Comparison of ENCODE assay signal across 8 cellular contexts in genomic region chr6:30730611-30731435, GRCh38. TPM values are rescaled to one million over a fixed set of nuclear protein-coding genes. Genes with fewer than 3 reads are reported as not detected.
A peak's percentile ranks its signal among the peaks of the same experiment; 100 is the strongest.
DNase-seq lines count a peak whose midpoint lies in the region; ATAC-seq and TF ChIP-seq lines count a peak whose summit lies in the region.

No MANE protein-coding gene starts in this region.

- peak overlapping the region in 10 of 11 experiments; percentile 14 to 71 (median 48); a peak in 19 of 22 replicates for H3K9ac ChIP-seq in BLaER1 treated with 17β-estradiol and CSF1 and Interleukin-3, amounts not matched to agents 10 nM and 100 nM
- H3K9ac ChIP-seq in liver (ENCODE audit: low read depth in 1 of 2, low read length in 2 of 2): no peak overlapping the region

- peak; percentile 36 for DNase-seq in NCI-H187 treated with DMSO at 0.1 percent for 48 hours (lab: John Stamatoyannopoulos, UW)
- peak; percentile 57 to 75 (median 70) for DNase-seq in activated CD4-positive, CD25-positive, alpha-beta regulatory T cell (lab: John Stamatoyannopoulos, UW)
- DNase-seq in central memory CD4-positive, alpha-beta T cell: peak; percentile 80
- DNase-seq in stimulated activated CD8-positive, alpha-beta memory T cell treated with anti-CD3 and anti-CD28 coated beads, Interleukin-12 subunit alpha, Interleukin-12 subunit beta, amount 100 ng/mL, for 1 hour (ENCODE audit: low read depth): peak; percentile 65
- no peak for DNase-seq in midbrain (lab: John Stamatoyannopoulos, UW)

- peak overlapping the region in 7 of 11 experiments; percentile 8 to 55 (median 40); a peak in 11 of 22 replicates for H3K27ac ChIP-seq in BLaER1 treated with 17β-estradiol and CSF1 and Interleukin-3, amounts not matched to agents 10 nM and 100 nM
- no peak overlapping the region for H3K27ac ChIP-seq in liver (ENCODE audit: low read depth in 1 of 2, low read length in 2 of 2)

- H3K4me2 ChIP-seq in BLaER1 treated with 17β-estradiol and CSF1 and Interleukin-3, amounts not matched to agents 10 nM and 100 nM: peak overlapping the region; percentile 56 to 90 (median 74)

- TF ChIP-seq RAD21 in liver (IDR thresholded peaks at IDR 0.05): peak; percentile 85 to 91

- TF ChIP-seq CTCF in liver (IDR thresholded peaks at IDR 0.05; ENCODE audit: low read depth, low read length, missing input control): peak; percentile 82

- peaks cover 93 to 99% (median 98%) of the 10 kb centered on the region in 11 experiments for H3K36me3 ChIP-seq in BLaER1 treated with 17β-estradiol and CSF1 and Interleukin-3, amounts not matched to agents 10 nM and 100 nM
- H3K36me3 ChIP-seq in liver (ENCODE audit: control insufficient read depth in 4 of 4, insufficient read depth in 3 of 4, low read depth in 1 of 4, low read length in 3 of 4): peaks cover 14 to 49% (median 35%) of the 10 kb centered on the region in 4 donors

- 32% methylated on average over 30 of the region's 30 CpGs for WGBS in liver

- no peaks in the 10 kb centered on the region for H3K9me3 ChIP-seq in BLaER1 treated with 17β-estradiol and CSF1 and Interleukin-3, amounts not matched to agents 10 nM and 100 nM (replicated peaks in 1 of 11)
- no peaks in the 10 kb centered on the region for H3K9me3 ChIP-seq in liver (ENCODE audit: control insufficient read depth in 4 of 4, low read length in 3 of 4)

- H3K27me3 ChIP-seq in BLaER1 treated with 17β-estradiol and CSF1 and Interleukin-3, amounts not matched to agents 10 nM and 100 nM: no peaks in the 10 kb centered on the region
- no peaks in the 10 kb centered on the region for H3K27me3 ChIP-seq in liver (ENCODE audit: control insufficient read depth in 4 of 4, insufficient read depth in 4 of 4, low read length in 3 of 4)

- H4K20me1 ChIP-seq in BLaER1 treated with 17β-estradiol and CSF1 and Interleukin-3, amounts not matched to agents 10 nM and 100 nM: peaks cover 55 to 97% (median 86%) of the 10 kb centered on the region in 11 experiments

- peak overlapping the region in 5 of 10 experiments; percentile 18 to 43 (median 35); a peak in 8 of 20 replicates for H3K4me3 ChIP-seq in BLaER1 treated with 17β-estradiol and CSF1 and Interleukin-3, amounts not matched to agents 10 nM and 100 nM
- H3K4me3 ChIP-seq in liver (ENCODE audit: low read depth in 1 of 3, low read length in 3 of 3): no peak overlapping the region

- ATAC-seq in GM21723 (IDR thresholded peaks at IDR 0.05; ENCODE audit: unreplicated experiment): peak; percentile 50

- H3K4me1 ChIP-seq in BLaER1 treated with 17β-estradiol and CSF1 and Interleukin-3, amounts not matched to agents 10 nM and 100 nM: peaks cover 28 to 96% (median 39%) of the 10 kb centered on the region in 10 experiments
- peaks cover 0 to 10% (median 5%) of the 10 kb centered on the region in 4 donors for H3K4me1 ChIP-seq in liver (ENCODE audit: control insufficient read depth in 4 of 4, insufficient read depth in 4 of 4, low read length in 3 of 4)

TF ChIP-seq in liver, 16 proteins besides CTCF, POLR2A, EP300 and RAD21:
- TF ChIP-seq RXRA (IDR thresholded peaks at IDR 0.05) (peak in 1 of 2 donors; percentile 47), GABPA (IDR thresholded peaks at IDR 0.05 in 1 of 2, conservative IDR thresholded peaks at IDR 0.05 in 1 of 2) (no peak)

RNA-seq across cellular contexts. Expression of gene TUBB, which starts 10.7 kb away (rescaled TPM):
- 100 to 1,000 TPM; 197 to 533 TPM for total RNA-seq in liver
- polyA plus RNA-seq in liver: 100 to 1,000 TPM; 115 to 224 TPM

RNA-seq across cellular contexts. Expression of gene FLOT1, which starts 11.7 kb away (rescaled TPM):
- 10 to 100 TPM; 38.6 to 60.5 TPM for total RNA-seq in liver
- 10 to 100 TPM; 58.4 to 99.8 TPM for polyA plus RNA-seq in liver

RNA-seq across cellular contexts. Expression of gene IER3, which starts 13.5 kb away (rescaled TPM):
- 1 to 10 TPM; 1.3 to 6.5 TPM for total RNA-seq in liver
- 1 to 10 TPM; 6.9 to 8.1 TPM for polyA plus RNA-seq in liver

RNA-seq across cellular contexts. Expression of gene MDC1, which starts 13.7 kb away (rescaled TPM):
- 10 to 100 TPM in 1 of 2 donors, 1 to 10 TPM in 1; 9.0 to 15.5 TPM for total RNA-seq in liver
- 1 to 10 TPM; 5.9 to 7.7 TPM for polyA plus RNA-seq in liver

RNA-seq across cellular contexts. Expression of gene NRM, which starts 40.0 kb away (rescaled TPM):
- total RNA-seq in liver: 1 to 10 TPM in 1 of 2 donors, under 1 TPM in 1; 0.59 to 2.3 TPM
- polyA plus RNA-seq in liver: 1 to 10 TPM; 2.4 to 3.3 TPM

Comparison
In these comparisons a context has a peak if more than half of its experiments do, and no peak if none do; other contexts are left out.
1. H3K27ac ChIP-seq: peak in BLaER1 treated with 17β-estradiol and CSF1 and Interleukin-3, amounts not matched to agents 10 nM and 100 nM (7 of 11); none in liver (0 of 2).
2. H3K9ac ChIP-seq: peak in BLaER1 treated with 17β-estradiol and CSF1 and Interleukin-3, amounts not matched to agents 10 nM and 100 nM (10 of 11); none in liver (0 of 2).